In the genomic region with DNA sequence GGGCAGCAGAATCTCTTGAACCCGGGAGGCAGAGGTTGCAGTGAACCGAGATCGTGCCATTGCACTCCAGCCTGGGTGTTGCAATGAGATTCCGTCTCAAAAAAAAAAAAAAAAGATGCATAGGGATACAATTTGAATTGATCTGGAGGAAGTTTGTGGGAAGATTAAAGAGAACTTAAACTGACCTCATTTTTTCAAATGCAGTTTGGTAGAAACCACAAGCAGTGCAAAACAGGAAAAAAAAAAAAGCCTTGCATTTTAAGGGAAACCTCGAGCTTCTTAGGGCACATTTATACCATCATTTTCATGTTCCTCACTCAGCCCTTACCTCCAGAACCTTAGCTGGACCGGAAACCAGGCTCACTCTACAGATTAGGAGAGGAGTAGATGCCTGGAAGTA, we compare ENCODE assay signal across 1 cellular context.
TF ChIP-seq lines count a peak whose summit lies in the region.

No MANE protein-coding gene starts in this region.

TF ChIP-seq in WTC11, 78 proteins besides CTCF, POLR2A, EP300 and RAD21 (continued from another document):
- TF ChIP-seq ZNF317 (CRISPR knock-in tag; IDR thresholded peaks at IDR 0.05; ENCODE audit: borderline replicate concordance, low read depth) (no peak), ETV6 (CRISPR knock-in tag; IDR thresholded peaks at IDR 0.05) (no peak), JUN (CRISPR knock-in tag; IDR thresholded peaks at IDR 0.05) (no peak), TP53 (CRISPR knock-in tag; IDR thresholded peaks at IDR 0.05) (no peak), MYBL2 (CRISPR knock-in tag; IDR thresholded peaks at IDR 0.05) (no peak)
- TF ChIP-seq, protein P1, sequence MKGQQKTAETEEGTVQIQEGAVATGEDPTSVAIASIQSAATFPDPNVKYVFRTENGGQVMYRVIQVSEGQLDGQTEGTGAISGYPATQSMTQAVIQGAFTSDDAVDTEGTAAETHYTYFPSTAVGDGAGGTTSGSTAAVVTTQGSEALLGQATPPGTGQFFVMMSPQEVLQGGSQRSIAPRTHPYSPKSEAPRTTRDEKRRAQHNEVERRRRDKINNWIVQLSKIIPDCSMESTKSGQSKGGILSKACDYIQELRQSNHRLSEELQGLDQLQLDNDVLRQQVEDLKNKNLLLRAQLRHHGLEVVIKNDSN (CRISPR knock-in tag; IDR thresholded peaks at IDR 0.05): no peak
- TF ChIP-seq, protein P2, sequence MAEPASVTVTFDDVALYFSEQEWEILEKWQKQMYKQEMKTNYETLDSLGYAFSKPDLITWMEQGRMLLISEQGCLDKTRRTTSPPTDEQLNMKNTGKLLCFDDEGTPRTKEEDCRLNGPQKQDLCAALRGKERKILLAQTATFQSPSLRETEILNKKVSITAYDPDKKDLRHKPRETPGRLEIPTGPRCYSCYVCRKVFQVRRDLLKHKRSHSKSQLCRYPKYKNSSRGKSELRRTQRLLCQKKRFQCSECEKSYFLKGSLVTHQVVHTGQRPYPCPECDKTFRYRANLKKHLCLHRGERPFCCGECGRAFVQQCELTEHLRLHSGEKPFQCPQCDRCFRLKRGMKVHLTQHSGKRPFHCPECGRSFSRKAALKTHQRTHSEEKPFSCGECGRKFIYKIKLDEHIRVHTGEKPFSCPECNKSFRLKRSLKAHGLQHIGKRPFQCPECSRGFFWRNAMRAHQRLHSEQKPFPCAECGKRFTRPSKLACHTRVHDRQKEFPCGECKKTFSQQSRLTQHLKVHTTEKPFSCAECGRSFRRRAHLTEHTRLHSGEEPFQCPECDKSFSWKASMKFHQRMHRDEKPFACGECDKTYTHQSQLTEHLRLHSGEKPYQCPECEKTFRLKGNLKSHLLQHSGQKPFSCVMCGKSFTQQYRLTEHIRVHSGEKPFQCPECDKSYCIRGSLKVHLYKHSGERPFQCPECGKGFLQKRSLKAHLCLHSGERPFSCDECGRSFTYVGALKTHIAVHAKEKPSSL (CRISPR knock-in tag; conservative IDR thresholded peaks at IDR 0.05): no peak
- TF ChIP-seq, protein P3, sequence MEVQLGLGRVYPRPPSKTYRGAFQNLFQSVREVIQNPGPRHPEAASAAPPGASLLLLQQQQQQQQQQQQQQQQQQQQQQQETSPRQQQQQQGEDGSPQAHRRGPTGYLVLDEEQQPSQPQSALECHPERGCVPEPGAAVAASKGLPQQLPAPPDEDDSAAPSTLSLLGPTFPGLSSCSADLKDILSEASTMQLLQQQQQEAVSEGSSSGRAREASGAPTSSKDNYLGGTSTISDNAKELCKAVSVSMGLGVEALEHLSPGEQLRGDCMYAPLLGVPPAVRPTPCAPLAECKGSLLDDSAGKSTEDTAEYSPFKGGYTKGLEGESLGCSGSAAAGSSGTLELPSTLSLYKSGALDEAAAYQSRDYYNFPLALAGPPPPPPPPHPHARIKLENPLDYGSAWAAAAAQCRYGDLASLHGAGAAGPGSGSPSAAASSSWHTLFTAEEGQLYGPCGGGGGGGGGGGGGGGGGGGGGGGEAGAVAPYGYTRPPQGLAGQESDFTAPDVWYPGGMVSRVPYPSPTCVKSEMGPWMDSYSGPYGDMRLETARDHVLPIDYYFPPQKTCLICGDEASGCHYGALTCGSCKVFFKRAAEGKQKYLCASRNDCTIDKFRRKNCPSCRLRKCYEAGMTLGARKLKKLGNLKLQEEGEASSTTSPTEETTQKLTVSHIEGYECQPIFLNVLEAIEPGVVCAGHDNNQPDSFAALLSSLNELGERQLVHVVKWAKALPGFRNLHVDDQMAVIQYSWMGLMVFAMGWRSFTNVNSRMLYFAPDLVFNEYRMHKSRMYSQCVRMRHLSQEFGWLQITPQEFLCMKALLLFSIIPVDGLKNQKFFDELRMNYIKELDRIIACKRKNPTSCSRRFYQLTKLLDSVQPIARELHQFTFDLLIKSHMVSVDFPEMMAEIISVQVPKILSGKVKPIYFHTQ (CRISPR knock-in tag; IDR thresholded peaks at IDR 0.05): no peak
